ENCODE assay signal across 9 cellular contexts in genomic region chr1:154546264-154547043, GRCh38. TPM values are rescaled to one million over a fixed set of nuclear protein-coding genes. Genes with fewer than 3 reads are reported as not detected.
DNase-seq lines count a peak whose midpoint lies in the region; ATAC-seq and TF ChIP-seq lines count a peak whose summit lies in the region.
"Had no signal": no experiment of that assay in that cellular context is flagged by ENCODE, and none has a peak within 500 bp of the region (broad histone marks: within the 10 kb centered on the region; RNA-seq: fewer than 3 reads in every experiment).

No MANE protein-coding gene starts in this region.

- H3K36me3 Mint-ChIP-seq in activated naive CD4-positive, alpha-beta T cell treated with anti-CD3 and anti-CD28 coated beads, Interleukin-2, amount 50 U/mL, for 72 hours = peaks cover 0 to 6% of the 10 kb centered on the region in 2 donors

- H3K36me3 ChIP-seq in SK-N-SH (replicated peaks in 1 of 2; ENCODE audit: control insufficient read depth in 1 of 2, insufficient read depth in 2 of 2, low read length in 1 of 2) = peaks cover 1 to 31% of the 10 kb centered on the region in 2 experiments

- H3K4me2 ChIP-seq in SK-N-SH = no peak overlapping the region

- H3K27me3 ChIP-seq in SK-N-SH (ENCODE audit: insufficient read depth) = peaks cover 2% of the 10 kb centered on the region; the same call in 1 of the 2 replicates

- WGBS in SK-N-SH (ENCODE audit: low lambda C conversion rate) = 65% methylated on average over 13 of the region's 13 CpGs

- no peaks in the 10 kb centered on the region for H3K9me3 Mint-ChIP-seq in activated naive CD4-positive, alpha-beta T cell treated with anti-CD3 and anti-CD28 coated beads, Interleukin-2, amount 50 U/mL, for 72 hours

- H2AFZ ChIP-seq in SK-N-SH (ENCODE audit: low read depth) = no peak overlapping the region

- no peaks in the 10 kb centered on the region for H3K9me3 ChIP-seq in SK-N-SH

- TF ChIP-seq CTCF in SK-N-SH (IDR thresholded peaks at IDR 0.05) (peak; percentile 69), retinal pigment epithelial cell (conservative IDR thresholded peaks at IDR 0.05; ENCODE audit: low read depth, low read length) (peak; percentile 88)

- no peak for TF ChIP-seq EP300 in SK-N-SH (IDR thresholded peaks at IDR 0.05; ENCODE audit: borderline replicate concordance in 1 of 2, low read depth in 1 of 2, low read length in 1 of 2)

- no peaks in the 10 kb centered on the region for H4K20me1 ChIP-seq in SK-N-SH (ENCODE audit: insufficient read depth)

- peaks cover 15% of the 10 kb centered on the region for H3F3A ChIP-seq in SK-N-SH (replicated peaks; ENCODE audit: insufficient read depth)

- DNase-seq in GM03348 (ENCODE audit: low spot score) = peak; percentile 80
- peak; percentile 29 for DNase-seq in MV-4-11 (lab: John Stamatoyannopoulos, UW)
- peak; percentile 88 for DNase-seq in SK-N-SH
- DNase-seq in activated naive CD4-positive, alpha-beta T cell treated with anti-CD3 and anti-CD28 coated beads, Interleukin-2, amount 50 U/mL, for 72 hours (ENCODE audit: low spot score in 2 of 2) = peak; percentile 64 to 69
- peak; percentile 65 for DNase-seq in left cardiac atrium
- DNase-seq in retinal pigment epithelial cell (ENCODE audit: low read depth) = no peak

- POLR2A ChIA-PET in SK-N-SH (lab: Yijun Ruan, JAX) = interaction anchor here (1.0 to 1.3 kb wide), 2 partner anchors 9 to 67 kb away, joined by 3 to 4 read pairs; no protein-coding TSS in a partner anchor

- peak overlapping the region in 1 of 2 experiments; percentile 78; a peak in 2 of 4 replicates for H3K27ac ChIP-seq in SK-N-SH (ENCODE audit: low read depth in 2 of 2, low read length in 1 of 2)

- no peaks in the 10 kb centered on the region for H3K9me2 ChIP-seq in SK-N-SH

- no peak overlapping the region for H3K27ac Mint-ChIP-seq in activated naive CD4-positive, alpha-beta T cell treated with anti-CD3 and anti-CD28 coated beads, Interleukin-2, amount 50 U/mL, for 72 hours

- H3K4me1 ChIP-seq in SK-N-SH (ENCODE audit: control insufficient read depth in 1 of 2, insufficient read depth in 2 of 2, low read depth in 1 of 2, low read length in 1 of 2) = peaks cover 0 to 22% of the 10 kb centered on the region in 2 experiments; a peak in 1 of 4 replicates

- H3K9ac ChIP-seq in SK-N-SH = no peak overlapping the region

- peak; percentile 89 for TF ChIP-seq RAD21 in SK-N-SH (IDR thresholded peaks at IDR 0.05; ENCODE audit: low read length)

- peak; percentile 88 to 91 for ATAC-seq in activated naive CD4-positive, alpha-beta T cell treated with anti-CD3 and anti-CD28 coated beads, Interleukin-2, amount 50 U/mL, for 72 hours
- ATAC-seq in left cardiac atrium (peak; percentile 58 to 79), HG03432 (IDR thresholded peaks at IDR 0.05; ENCODE audit: unreplicated experiment) (no peak), GM21381 (IDR thresholded peaks at IDR 0.05; ENCODE audit: unreplicated experiment) (no peak)

- CTCF ChIA-PET in SK-N-SH (lab: Yijun Ruan, JAX) = interaction anchor here (0.6 to 7.4 kb wide), 43 partner anchors 9 to 623 kb away, joined by 3 to 187 read pairs (median 4); partner anchors contain the start of genes CHRNB2 and IL6R

- H3K4me3 ChIP-seq in SK-N-SH (ENCODE audit: low read depth in 2 of 2, low read length in 1 of 2) (no peak overlapping the region; a peak in 1 of 4 replicates), retinal pigment epithelial cell (ENCODE audit: low read length) (no peak overlapping the region)

- no peaks in the 10 kb centered on the region for H3K79me2 ChIP-seq in SK-N-SH (ENCODE audit: insufficient read depth)

- intact Hi-C loops in left cardiac atrium (cut with DNase I) = no loop called here

TF ChIP-seq in SK-N-SH, 30 proteins besides CTCF, POLR2A, EP300 and RAD21:
- TF ChIP-seq RCOR1 (IDR thresholded peaks at IDR 0.05; ENCODE audit: low read length) (no peak), JUND (IDR thresholded peaks at IDR 0.05) (no peak), SMC3 (IDR thresholded peaks at IDR 0.05; ENCODE audit: low read depth, low read length) (peak; percentile 89)

RNA-seq across cellular contexts. Expression of gene UBE2Q1, which starts 12.0 kb away (rescaled TPM):
- polyA plus RNA-seq in SK-N-SH (2012; rRNA removed) = 12.5 and 15.2 TPM in 2 replicates
- 21.4 and 26.0 TPM in 2 replicates for polyA plus RNA-seq in SK-N-SH (2012; cell fraction: cytosol; rRNA removed)
- 11.6 and 19.2 TPM in 2 replicates for polyA plus RNA-seq in SK-N-SH (2012; cell fraction: nucleus; rRNA removed)
- total RNA-seq in activated naive CD4-positive, alpha-beta T cell treated with anti-CD3 and anti-CD28 coated beads, Interleukin-2, amount 50 U/mL, for 72 hours = 100 to 1,000 TPM in 1 of 2 donors, 10 to 100 TPM in 1; 99.5 to 113 TPM
- 10 to 100 TPM; 45.8 to 57.9 TPM for total RNA-seq in left cardiac atrium

RNA-seq across cellular contexts. Expression of gene CHRNB2, which starts 21.1 kb away (rescaled TPM):
- 0.64 and 0.93 TPM in 2 replicates for polyA plus RNA-seq in SK-N-SH (2012; rRNA removed)
- 0.68 and 1.2 TPM in 2 replicates for polyA plus RNA-seq in SK-N-SH (2012; cell fraction: cytosol; rRNA removed)
- polyA plus RNA-seq in SK-N-SH (2012; cell fraction: nucleus; rRNA removed) = 0.76 and 0.85 TPM in 2 replicates
- total RNA-seq in activated naive CD4-positive, alpha-beta T cell treated with anti-CD3 and anti-CD28 coated beads, Interleukin-2, amount 50 U/mL, for 72 hours = under 1 TPM; 0.09 to 0.10 TPM
- under 1 TPM in 1 of 2 donors, not detected in 1; 0.05 TPM for total RNA-seq in left cardiac atrium
- total RNA-seq: aorta had no signal

RNA-seq across cellular contexts. Expression of gene SHE, which starts 44.2 kb away (rescaled TPM):
- not detected in 2 replicates for polyA plus RNA-seq in SK-N-SH (2012; rRNA removed)
- polyA plus RNA-seq in SK-N-SH (2012; cell fraction: cytosol; rRNA removed) = not detected in 2 replicates
- polyA plus RNA-seq in SK-N-SH (2012; cell fraction: nucleus; rRNA removed) = not detected in 2 replicates
- total RNA-seq in activated naive CD4-positive, alpha-beta T cell treated with anti-CD3 and anti-CD28 coated beads, Interleukin-2, amount 50 U/mL, for 72 hours = not detected
- 10 to 100 TPM; 13.5 to 21.4 TPM for total RNA-seq in left cardiac atrium

RNA-seq across cellular contexts. Expression of gene TDRD10, which starts 44.4 kb away (rescaled TPM):
- polyA plus RNA-seq in SK-N-SH (2012; rRNA removed) = not detected in 2 replicates
- polyA plus RNA-seq in SK-N-SH (2012; cell fraction: cytosol; rRNA removed) = not detected in 2 replicates
- not detected in 2 replicates for polyA plus RNA-seq in SK-N-SH (2012; cell fraction: nucleus; rRNA removed)
- not detected for total RNA-seq in activated naive CD4-positive, alpha-beta T cell treated with anti-CD3 and anti-CD28 coated beads, Interleukin-2, amount 50 U/mL, for 72 hours
- 1 to 10 TPM; 3.4 to 3.6 TPM for total RNA-seq in left cardiac atrium

Comparison
In these comparisons a context has a peak if more than half of its experiments do, and no peak if none do; other contexts are left out.
1. ATAC-seq: peak in activated naive CD4-positive, alpha-beta T cell treated with anti-CD3 and anti-CD28 coated beads, Interleukin-2, amount 50 U/mL, for 72 hours (2 of 2) and left cardiac atrium (2 of 2); none in HG03432 (single experiment) and GM21381 (single experiment).
2. RNA of gene SHE, which starts 44.2 kb away (total RNA-seq): 13.5 to 21.4 TPM in left cardiac atrium; not detected in activated naive CD4-positive, alpha-beta T cell treated with anti-CD3 and anti-CD28 coated beads, Interleukin-2, amount 50 U/mL, for 72 hours; every median in the first group is over 10 times any median in the second.